Comparison of ENCODE assay signal across 33 cellular contexts in the genomic region with DNA sequence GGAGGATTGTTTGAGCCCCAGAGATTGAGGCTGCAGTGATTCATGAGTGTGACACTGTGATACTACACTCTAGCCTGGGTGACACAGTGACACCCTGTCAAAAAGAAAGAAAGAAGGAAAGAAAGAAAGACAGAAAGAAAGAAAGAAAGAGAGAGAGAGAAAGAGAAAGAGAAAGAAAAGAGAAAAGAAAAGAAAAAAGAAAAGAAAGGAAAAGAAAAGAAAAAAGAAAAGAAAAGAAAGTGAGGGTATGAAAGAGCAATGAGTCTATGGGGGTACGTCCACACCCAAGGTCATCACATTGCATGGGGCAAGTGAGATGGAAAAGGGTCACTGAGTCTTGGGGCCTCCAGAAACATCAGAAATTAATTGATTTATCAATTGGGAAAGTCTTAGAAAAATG.
"Had no signal": no experiment of that assay in that cellular context is flagged by ENCODE, and none has a peak within 500 bp of the region (broad histone marks: within the 10 kb centered on the region; RNA-seq: fewer than 3 reads in every experiment).

No MANE protein-coding gene starts in this region.

- H3K27me3 Mint-ChIP-seq: activated CD4-positive, alpha-beta memory T cell treated with anti-CD3 and anti-CD28 coated beads for 36 hours; activated CD8-positive, alpha-beta memory T cell treated with anti-CD3 and anti-CD28 coated beads, Interleukin-2, amount 10 ng/mL, durations not matched to agents 7 days and 5 days; activated naive CD4-positive, alpha-beta T cell treated with anti-CD3 and anti-CD28 coated beads, Interleukin-2, amount 50 U/mL, for 24 hours; activated naive CD8-positive, alpha-beta T cell treated with anti-CD3 and anti-CD28 coated beads for 36 hours; activated naive CD8-positive, alpha-beta T cell treated with anti-CD3 and anti-CD28 coated beads, Interleukin-2, amount 50 U/mL, for 24 hours; T-helper 17 cell had no signal

- H3K27me3 ChIP-seq: adrenal gland, body of pancreas, colonic mucosa, esophagus squamous epithelium, gastroesophageal sphincter, heart right ventricle had no signal

- ATAC-seq: activated CD4-positive, alpha-beta T cell treated with anti-CD3 and anti-CD28 coated beads for 36 hours; activated CD8-positive, alpha-beta memory T cell treated with anti-CD3 and anti-CD28 coated beads, Interleukin-2, amount 10 ng/mL, durations not matched to agents 7 days and 5 days; activated CD8-positive, alpha-beta T cell treated with anti-CD3 and anti-CD28 coated beads, Interleukin-2, amount 10 ng/mL, durations not matched to agents 7 days and 5 days; activated naive CD8-positive, alpha-beta T cell treated with anti-CD3 and anti-CD28 coated beads, Interleukin-2, amount 50 U/mL, for 24 hours; body of pancreas; gastroesophageal sphincter; heart right ventricle; T-helper 17 cell had no signal

- H3K4me3 Mint-ChIP-seq: activated CD4-positive, alpha-beta memory T cell treated with anti-CD3 and anti-CD28 coated beads for 36 hours; activated CD4-positive, alpha-beta T cell treated with anti-CD3 and anti-CD28 coated beads for 36 hours; activated CD4-positive, alpha-beta T cell treated with anti-CD3 and anti-CD28 coated beads, Interleukin-2, amount 10 ng/mL, durations not matched to agents 24 days and 14 days; activated CD8-positive, alpha-beta memory T cell treated with anti-CD3 and anti-CD28 coated beads, Interleukin-2, amount 10 ng/mL, durations not matched to agents 7 days and 5 days; activated CD8-positive, alpha-beta T cell treated with anti-CD3 and anti-CD28 coated beads, Interleukin-2, amount 10 ng/mL, durations not matched to agents 7 days and 5 days; activated naive CD4-positive, alpha-beta T cell treated with anti-CD3 and anti-CD28 coated beads for 36 hours; activated naive CD4-positive, alpha-beta T cell treated with anti-CD3 and anti-CD28 coated beads, Interleukin-2, amount 50 U/mL, for 24 hours; activated naive CD8-positive, alpha-beta T cell treated with anti-CD3 and anti-CD28 coated beads for 36 hours; activated naive CD8-positive, alpha-beta T cell treated with anti-CD3 and anti-CD28 coated beads, Interleukin-2, amount 50 U/mL, for 24 hours; activated T-helper 1 cell treated with anti-CD3 and anti-CD28 coated beads, Interleukin-12 subunit alpha, Interleukin-12 subunit beta, Interleukin-2, Interleukin-4 antibody, amounts not matched to agents 30 ng/mL and 10 ng/mL and 1 ng/mL, durations not matched to agents 14 hours and 24 hours and 36 hours; T-helper 17 cell; T-helper 2 cell treated with Interferon-gamma antibody and Interleukin-4, amounts not matched to agents 5 μg/mL and 100 μg/mL, for 36 hours had no signal

- H3K4me1 Mint-ChIP-seq: activated naive CD4-positive, alpha-beta T cell treated with anti-CD3 and anti-CD28 coated beads, Interleukin-2, amount 50 U/mL, for 24 hours; T-helper 17 cell had no signal

- H3K9me3 Mint-ChIP-seq: activated naive CD4-positive, alpha-beta T cell treated with anti-CD3 and anti-CD28 coated beads, Interleukin-2, amount 50 U/mL, for 24 hours; activated T-helper 2 cell treated with anti-CD3 and anti-CD28 coated beads, Interferon-gamma antibody, Interleukin-2, Interleukin-4, amounts not matched to agents 10 μg/mL and 5 μg/mL and 100 μg/mL, durations not matched to agents 14 hours and 24 hours and 36 hours had no signal

- H3K36me3 Mint-ChIP-seq: activated CD4-positive, alpha-beta memory T cell treated with anti-CD3 and anti-CD28 coated beads for 36 hours; activated naive CD4-positive, alpha-beta T cell treated with anti-CD3 and anti-CD28 coated beads, Interleukin-2, amount 50 U/mL, for 24 hours; activated naive CD8-positive, alpha-beta T cell treated with anti-CD3 and anti-CD28 coated beads for 36 hours had no signal

- H3K4me1 ChIP-seq: adrenal gland, body of pancreas, colonic mucosa had no signal

- H3K27ac ChIP-seq: adrenal gland, body of pancreas, colonic mucosa, epithelial cell of prostate, esophagus squamous epithelium, gastroesophageal sphincter, heart right ventricle, WERI-Rb-1 had no signal

- DNase-seq: activated CD4-positive, alpha-beta memory T cell treated with anti-CD3 and anti-CD28 coated beads for 36 hours; activated CD4-positive, alpha-beta T cell treated with anti-CD3 and anti-CD28 coated beads for 36 hours; activated CD4-positive, alpha-beta T cell treated with anti-CD3 and anti-CD28 coated beads, Interleukin-2, amount 10 ng/mL, durations not matched to agents 24 days and 14 days; activated CD4-positive, CD25-positive, alpha-beta regulatory T cell; activated CD4-positive, CD25-positive, alpha-beta regulatory T cell treated with anti-CD3 and anti-CD28 coated beads, Interleukin-2, amount 50 U/mL, for 72 hours; activated CD8-positive, alpha-beta memory T cell treated with anti-CD3 and anti-CD28 coated beads, Interleukin-2, amount 10 ng/mL, durations not matched to agents 7 days and 5 days; activated CD8-positive, alpha-beta memory T cell treated with anti-CD3 and anti-CD28 coated beads, Interleukin-2, amount 50 U/mL, for 4 hours; activated CD8-positive, alpha-beta T cell treated with anti-CD3 and anti-CD28 coated beads, Interleukin-2, amount 10 ng/mL, durations not matched to agents 7 days and 5 days; activated effector memory CD4-positive, alpha-beta T cell treated with anti-CD3 and anti-CD28 coated beads, Interleukin-2, amount 50 U/mL, for 16 hours; activated naive CD4-positive, alpha-beta T cell treated with anti-CD3 and anti-CD28 coated beads for 36 hours; activated naive CD8-positive, alpha-beta T cell treated with anti-CD3 and anti-CD28 coated beads for 36 hours; activated naive CD8-positive, alpha-beta T cell treated with anti-CD3 and anti-CD28 coated beads, Interleukin-2, amount 50 U/mL, for 24 hours; activated T-cell treated with anti-CD3 and anti-CD28 coated beads, Interleukin-2, amount 50 U/mL, for 1 hour; activated T-cell treated with anti-CD3 and anti-CD28 coated beads, Interleukin-2, amount 50 U/mL, for 48 hours; adrenal gland; amygdala; aorta; body of pancreas; caudate nucleus; colonic mucosa; effector CD8-positive, alpha-beta T cell; esophagus squamous epithelium; foreskin melanocyte; heart right ventricle; T-helper 17 cell; T1000 had no signal

- H3K36me3 ChIP-seq: adrenal gland, colonic mucosa, esophagus squamous epithelium, gastroesophageal sphincter, heart right ventricle, WERI-Rb-1 had no signal

- H3K9me3 ChIP-seq: adrenal gland, body of pancreas, colonic mucosa, esophagus squamous epithelium had no signal

- H3K4me3 ChIP-seq: adrenal gland, body of pancreas, colonic mucosa, esophagus squamous epithelium, gastroesophageal sphincter, heart right ventricle had no signal

- H3K27ac Mint-ChIP-seq: activated CD4-positive, alpha-beta memory T cell treated with anti-CD3 and anti-CD28 coated beads for 36 hours; activated CD4-positive, alpha-beta T cell treated with anti-CD3 and anti-CD28 coated beads for 36 hours; activated CD4-positive, alpha-beta T cell treated with anti-CD3 and anti-CD28 coated beads, Interleukin-2, amount 10 ng/mL, durations not matched to agents 24 days and 14 days; activated CD8-positive, alpha-beta memory T cell treated with anti-CD3 and anti-CD28 coated beads, Interleukin-2, amount 10 ng/mL, durations not matched to agents 7 days and 5 days; activated CD8-positive, alpha-beta T cell treated with anti-CD3 and anti-CD28 coated beads, Interleukin-2, amount 10 ng/mL, durations not matched to agents 7 days and 5 days; activated naive CD4-positive, alpha-beta T cell treated with anti-CD3 and anti-CD28 coated beads for 36 hours; activated naive CD4-positive, alpha-beta T cell treated with anti-CD3 and anti-CD28 coated beads, Interleukin-2, amount 50 U/mL, for 24 hours; activated naive CD8-positive, alpha-beta T cell treated with anti-CD3 and anti-CD28 coated beads for 36 hours; activated naive CD8-positive, alpha-beta T cell treated with anti-CD3 and anti-CD28 coated beads, Interleukin-2, amount 50 U/mL, for 24 hours; activated T-helper 1 cell treated with anti-CD3 and anti-CD28 coated beads, Interleukin-12 subunit alpha, Interleukin-12 subunit beta, Interleukin-2, Interleukin-4 antibody, amounts not matched to agents 30 ng/mL and 10 ng/mL and 1 ng/mL, durations not matched to agents 14 hours and 24 hours and 36 hours; activated T-helper 2 cell treated with anti-CD3 and anti-CD28 coated beads, Interferon-gamma antibody, Interleukin-2, Interleukin-4, amounts not matched to agents 10 μg/mL and 5 μg/mL and 100 μg/mL, durations not matched to agents 14 hours and 24 hours and 36 hours; T-helper 17 cell; T-helper 2 cell treated with Interferon-gamma antibody and Interleukin-4, amounts not matched to agents 5 μg/mL and 100 μg/mL, for 36 hours had no signal
